ENCODE assay signal across 19 cellular contexts in the genomic region with DNA sequence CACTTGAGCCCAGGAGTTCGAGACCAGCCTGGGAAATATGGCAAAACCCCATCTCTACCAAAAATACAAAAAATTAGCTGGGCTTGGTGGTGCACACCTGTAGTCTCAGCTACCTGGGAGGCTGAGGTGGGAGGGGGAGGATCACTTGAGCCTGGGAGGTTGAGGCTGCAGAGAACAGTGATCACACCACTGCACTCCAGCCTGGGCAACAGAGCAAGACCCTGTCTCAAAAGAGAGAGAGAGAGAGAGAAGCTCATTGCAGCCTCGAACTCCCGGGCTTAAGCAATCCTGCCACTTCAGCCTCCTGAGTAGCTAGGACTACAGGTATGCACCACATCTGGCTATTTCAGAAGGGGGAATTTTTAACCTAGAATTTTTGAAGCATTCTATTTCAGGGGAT. TPM values are rescaled to one million over a fixed set of nuclear protein-coding genes. Genes with fewer than 3 reads are reported as not detected.
"Had no signal": no experiment of that assay in that cellular context is flagged by ENCODE, and none has a peak within 500 bp of the region (broad histone marks: within the 10 kb centered on the region; RNA-seq: fewer than 3 reads in every experiment).

No MANE protein-coding gene starts in this region.

RNA-seq across cellular contexts. Expression of a gene that starts 5.8 kb away (rescaled TPM):
- total RNA-seq: activated CD4-positive, alpha-beta memory T cell treated with anti-CD3 and anti-CD28 coated beads for 36 hours; activated CD4-positive, alpha-beta T cell treated with anti-CD3 and anti-CD28 coated beads for 36 hours; activated CD4-positive, alpha-beta T cell treated with anti-CD3 and anti-CD28 coated beads, Interleukin-2, amount 10 ng/mL, durations not matched to agents 24 days and 14 days; activated CD8-positive, alpha-beta memory T cell treated with anti-CD3 and anti-CD28 coated beads for 36 hours; activated CD8-positive, alpha-beta memory T cell treated with anti-CD3 and anti-CD28 coated beads, Interleukin-2, amount 10 ng/mL, durations not matched to agents 7 days and 5 days; activated CD8-positive, alpha-beta T cell treated with anti-CD3 and anti-CD28 coated beads, Interleukin-2, amount 10 ng/mL, durations not matched to agents 7 days and 5 days; activated naive CD4-positive, alpha-beta T cell treated with anti-CD3 and anti-CD28 coated beads for 36 hours; activated naive CD8-positive, alpha-beta T cell treated with anti-CD3 and anti-CD28 coated beads for 36 hours; activated T-helper 1 cell treated with anti-CD3 and anti-CD28 coated beads, Interleukin-12 subunit alpha, Interleukin-12 subunit beta, Interleukin-2, Interleukin-4 antibody, amounts not matched to agents 30 ng/mL and 10 ng/mL and 1 ng/mL, durations not matched to agents 14 hours and 24 hours and 36 hours; activated T-helper 2 cell treated with anti-CD3 and anti-CD28 coated beads, Interferon-gamma antibody, Interleukin-2, Interleukin-4, amounts not matched to agents 10 μg/mL and 5 μg/mL and 100 μg/mL, durations not matched to agents 14 hours and 24 hours and 36 hours; adrenal gland; aorta; body of pancreas; dorsolateral prefrontal cortex; esophagus muscularis mucosa; foreskin keratinocyte; gastrocnemius medialis; heart left ventricle; T-helper 2 cell treated with Interferon-gamma antibody and Interleukin-4, amounts not matched to agents 100 ng/mL and 5 ng/mL, for 36 hours had no signal
- polyA plus RNA-seq: foreskin keratinocyte, heart left ventricle had no signal

RNA-seq across cellular contexts. Expression of a gene that starts 6.4 kb away (rescaled TPM):
- total RNA-seq: activated CD4-positive, alpha-beta memory T cell treated with anti-CD3 and anti-CD28 coated beads for 36 hours; activated CD4-positive, alpha-beta T cell treated with anti-CD3 and anti-CD28 coated beads for 36 hours; activated CD4-positive, alpha-beta T cell treated with anti-CD3 and anti-CD28 coated beads, Interleukin-2, amount 10 ng/mL, durations not matched to agents 24 days and 14 days; activated CD8-positive, alpha-beta memory T cell treated with anti-CD3 and anti-CD28 coated beads for 36 hours; activated CD8-positive, alpha-beta memory T cell treated with anti-CD3 and anti-CD28 coated beads, Interleukin-2, amount 10 ng/mL, durations not matched to agents 7 days and 5 days; activated CD8-positive, alpha-beta T cell treated with anti-CD3 and anti-CD28 coated beads, Interleukin-2, amount 10 ng/mL, durations not matched to agents 7 days and 5 days; activated naive CD4-positive, alpha-beta T cell treated with anti-CD3 and anti-CD28 coated beads for 36 hours; activated naive CD8-positive, alpha-beta T cell treated with anti-CD3 and anti-CD28 coated beads for 36 hours; activated T-helper 1 cell treated with anti-CD3 and anti-CD28 coated beads, Interleukin-12 subunit alpha, Interleukin-12 subunit beta, Interleukin-2, Interleukin-4 antibody, amounts not matched to agents 30 ng/mL and 10 ng/mL and 1 ng/mL, durations not matched to agents 14 hours and 24 hours and 36 hours; activated T-helper 2 cell treated with anti-CD3 and anti-CD28 coated beads, Interferon-gamma antibody, Interleukin-2, Interleukin-4, amounts not matched to agents 10 μg/mL and 5 μg/mL and 100 μg/mL, durations not matched to agents 14 hours and 24 hours and 36 hours; adrenal gland; aorta; body of pancreas; dorsolateral prefrontal cortex; esophagus muscularis mucosa; foreskin keratinocyte; gastrocnemius medialis; heart left ventricle; T-helper 2 cell treated with Interferon-gamma antibody and Interleukin-4, amounts not matched to agents 100 ng/mL and 5 ng/mL, for 36 hours had no signal
- polyA plus RNA-seq: adrenal gland, aorta, foreskin keratinocyte, heart left ventricle had no signal

RNA-seq across cellular contexts. Expression of a gene that starts 12.0 kb away (rescaled TPM):
- total RNA-seq: activated CD4-positive, alpha-beta memory T cell treated with anti-CD3 and anti-CD28 coated beads for 36 hours; activated CD4-positive, alpha-beta T cell treated with anti-CD3 and anti-CD28 coated beads for 36 hours; activated CD4-positive, alpha-beta T cell treated with anti-CD3 and anti-CD28 coated beads, Interleukin-2, amount 10 ng/mL, durations not matched to agents 24 days and 14 days; activated CD8-positive, alpha-beta memory T cell treated with anti-CD3 and anti-CD28 coated beads for 36 hours; activated CD8-positive, alpha-beta memory T cell treated with anti-CD3 and anti-CD28 coated beads, Interleukin-2, amount 10 ng/mL, durations not matched to agents 7 days and 5 days; activated CD8-positive, alpha-beta T cell treated with anti-CD3 and anti-CD28 coated beads, Interleukin-2, amount 10 ng/mL, durations not matched to agents 7 days and 5 days; activated naive CD4-positive, alpha-beta T cell treated with anti-CD3 and anti-CD28 coated beads for 36 hours; activated naive CD8-positive, alpha-beta T cell treated with anti-CD3 and anti-CD28 coated beads for 36 hours; activated T-helper 1 cell treated with anti-CD3 and anti-CD28 coated beads, Interleukin-12 subunit alpha, Interleukin-12 subunit beta, Interleukin-2, Interleukin-4 antibody, amounts not matched to agents 30 ng/mL and 10 ng/mL and 1 ng/mL, durations not matched to agents 14 hours and 24 hours and 36 hours; activated T-helper 2 cell treated with anti-CD3 and anti-CD28 coated beads, Interferon-gamma antibody, Interleukin-2, Interleukin-4, amounts not matched to agents 10 μg/mL and 5 μg/mL and 100 μg/mL, durations not matched to agents 14 hours and 24 hours and 36 hours; aorta; body of pancreas; dorsolateral prefrontal cortex; esophagus muscularis mucosa; foreskin keratinocyte; gastrocnemius medialis; heart left ventricle; T-helper 2 cell treated with Interferon-gamma antibody and Interleukin-4, amounts not matched to agents 100 ng/mL and 5 ng/mL, for 36 hours had no signal
- polyA plus RNA-seq: adrenal gland, foreskin keratinocyte, heart left ventricle had no signal
